9 cellular contexts compared by ENCODE assay signal in the genomic region with DNA sequence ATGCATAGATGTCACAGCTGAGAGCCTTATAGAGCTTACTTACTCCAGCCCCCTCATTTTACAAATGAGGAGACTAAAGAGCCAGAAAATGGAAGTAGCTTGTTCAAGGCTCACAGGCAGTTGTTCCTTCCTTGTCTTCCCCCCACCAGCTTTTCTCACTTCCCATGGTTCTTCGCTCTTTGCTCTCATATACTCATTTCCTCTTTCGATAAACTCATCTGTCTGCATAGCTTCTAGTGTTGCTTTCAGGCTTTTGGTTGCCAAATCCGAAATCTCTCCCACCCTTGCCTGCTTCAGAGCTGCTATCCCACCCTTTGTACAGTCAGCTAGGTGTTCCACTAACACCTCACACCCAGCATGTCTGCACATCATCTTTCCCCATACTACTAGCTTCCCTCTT. TPM values are rescaled to one million over a fixed set of nuclear protein-coding genes. Genes with fewer than 3 reads are reported as not detected.
DNase-seq lines count a peak whose midpoint lies in the region; ATAC-seq and TF ChIP-seq lines count a peak whose summit lies in the region.
"Had no signal": no experiment of that assay in that cellular context is flagged by ENCODE, and none has a peak within 500 bp of the region (broad histone marks: within the 10 kb centered on the region; RNA-seq: fewer than 3 reads in every experiment).

No MANE protein-coding gene starts in this region.

- BruUV-seq in MCF 10A (replicated peaks; lab: Mats Ljungman, UMichigan): no TSS peak

- no peaks in the 10 kb centered on the region for H3K9me3 ChIP-seq in muscle layer of duodenum (ENCODE audit: control insufficient read depth in 1 of 2, low read length in 2 of 2)

- no peaks in the 10 kb centered on the region for H3K4me1 Mint-ChIP-seq in MCF 10A (ENCODE audit: insufficient read depth, unreplicated experiment)

- POLR2A ChIA-PET in MCF 10A (lab: Yijun Ruan, JAX) (no interaction called here), RWPE1 (lab: Yijun Ruan, JAX; ENCODE audit: low non-redundant PET) (no interaction called here)

- H3K27ac Mint-ChIP-seq in MCF 10A (ENCODE audit: low read depth, unreplicated experiment): no peak overlapping the region

- intact Hi-C loops in MCF 10A (cut with micrococcal nuclease): no loop called here

- no peaks in the 10 kb centered on the region for H3K36me3 ChIP-seq in muscle layer of duodenum (ENCODE audit: control insufficient read depth in 1 of 2, insufficient read depth in 2 of 2, low read length in 2 of 2)

- ATAC-seq in GM18519 (IDR thresholded peaks at IDR 0.05; ENCODE audit: low FRiP score, unreplicated experiment) (peak; percentile 79), HG02642 (IDR thresholded peaks at IDR 0.05; ENCODE audit: poor library complexity, unreplicated experiment) (peak; percentile 84)

- H3K27me3 ChIP-seq in muscle layer of duodenum (ENCODE audit: low read depth, low read length): no peaks in the 10 kb centered on the region

- no peaks in the 10 kb centered on the region for H3K9me3 Mint-ChIP-seq in MCF 10A (ENCODE audit: unreplicated experiment)

- H3K4me3 Mint-ChIP-seq in MCF 10A (ENCODE audit: unreplicated experiment): no peak overlapping the region

- peak; percentile 61 for DNase-seq in OCI-M1 (lab: John Stamatoyannopoulos, UW)
- no peak for DNase-seq in MCF 10A (ENCODE audit: unreplicated experiment)
- DNase-seq in middle frontal gyrus (ENCODE audit: extremely low spot score, low spot score): no peak
- DNase-seq in RWPE1 (ENCODE audit: low spot score): no peak
- DNase-seq in coronary artery (ENCODE audit: low spot score): no peak

- H3K4me3 ChIP-seq in muscle layer of duodenum (ENCODE audit: low read depth in 1 of 2, low read length in 2 of 2): peak overlapping the region in 1 of 2 donors; percentile 46
- no peak overlapping the region for H3K4me3 ChIP-seq in coronary artery

- CTCF ChIA-PET in MCF 10A (lab: Yijun Ruan, JAX) (interaction anchor here (0.6 to 1.6 kb wide), 3 partner anchors 10 to 68 kb away, joined by 3 to 4 read pairs (median 4); no protein-coding TSS in a partner anchor), RWPE1 (lab: Yijun Ruan, JAX) (interaction anchor here (0.5 to 0.9 kb wide), 2 partner anchors 16 to 235 kb away, joined by 5 to 6 read pairs; no protein-coding TSS in a partner anchor)

- TF ChIP-seq CTCF in MCF 10A (IDR thresholded peaks at IDR 0.05; ENCODE audit: unreplicated experiment) (no peak), RWPE1 (conservative IDR thresholded peaks at IDR 0.05; ENCODE audit: low read depth) (no peak), coronary artery (IDR thresholded peaks at IDR 0.05) (no peak)

- H3K4me1 ChIP-seq in muscle layer of duodenum (ENCODE audit: control insufficient read depth in 1 of 2, insufficient read depth in 2 of 2, low read length in 2 of 2): no peaks in the 10 kb centered on the region

- peak overlapping the region; percentile 14 for H3K27ac ChIP-seq in muscle layer of duodenum (ENCODE audit: low read length)
- H3K27ac ChIP-seq in RWPE1: no peak overlapping the region
- no peak overlapping the region for H3K27ac ChIP-seq in coronary artery

- no peaks in the 10 kb centered on the region for H3K36me3 Mint-ChIP-seq in MCF 10A (ENCODE audit: insufficient read depth, unreplicated experiment)

- H3K27me3 Mint-ChIP-seq in MCF 10A (ENCODE audit: insufficient read depth, unreplicated experiment): peaks cover 41% of the 10 kb centered on the region

RNA-seq across cellular contexts. Expression of gene GJB1, which starts 25.0 kb away (rescaled TPM):
- not detected in 2 replicates for total RNA-seq in MCF 10A (2022)
- total RNA-seq: lung microvascular endothelial cell had no signal

RNA-seq across cellular contexts. Expression of gene NLGN3, which starts 53.4 kb away (rescaled TPM):
- 0.42 and 0.44 TPM in 2 replicates for total RNA-seq in MCF 10A (2022)

RNA-seq across cellular contexts. Expression of gene ZMYM3, which starts 55.9 kb away (rescaled TPM):
- 7.9 and 8.4 TPM in 2 replicates for total RNA-seq in MCF 10A (2022)
